15 cellular contexts compared by ENCODE assay signal in the genomic region with DNA sequence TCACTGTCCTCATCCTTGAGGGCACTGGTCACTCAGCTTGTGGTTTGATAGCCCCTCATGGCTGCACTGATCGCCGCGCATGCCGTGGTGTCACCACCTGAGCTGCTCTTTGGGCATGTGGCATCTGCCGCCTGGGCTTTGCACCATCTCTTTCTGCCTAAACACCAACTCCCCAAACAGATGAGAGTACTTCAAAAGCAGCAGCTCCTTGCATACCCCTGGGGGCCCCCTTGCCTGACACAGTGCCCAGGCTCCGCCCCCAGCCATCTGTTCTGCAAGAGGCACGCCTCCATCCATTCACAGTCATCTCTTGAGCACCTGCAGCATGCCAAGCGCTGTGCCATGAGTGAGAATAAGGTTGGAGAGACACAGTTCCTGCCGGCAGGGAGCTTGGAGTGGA.
DNase-seq lines count a peak whose midpoint lies in the region; ATAC-seq, FAIRE-seq and TF ChIP-seq lines count a peak whose summit lies in the region.
"Had no signal": no experiment of that assay in that cellular context is flagged by ENCODE, and none has a peak within 500 bp of the region (broad histone marks: within the 10 kb centered on the region; RNA-seq: fewer than 3 reads in every experiment).

No MANE protein-coding gene starts in this region.

- ATAC-seq in left lung, result no peak
- ATAC-seq: right cardiac atrium had no signal

- no peak for FAIRE-seq in frontal cortex (lab: Jason Lieb, UNC)
- FAIRE-seq: bronchial epithelial cell had no signal

- no peak overlapping the region for H3K27ac ChIP-seq in left lung
- H3K27ac ChIP-seq: PC-9 had no signal

- intact Hi-C loops in left lung (cut with DNase I), result no loop called here

- H3K4me1 ChIP-seq in BE2C (no peaks in the 10 kb centered on the region), left lung (no peaks in the 10 kb centered on the region)

- peaks cover 45% of the 10 kb centered on the region for H3K27me3 ChIP-seq in BE2C
- H3K27me3 ChIP-seq in left lung, result peaks cover 0 to 49% of the 10 kb centered on the region in 2 donors

- DNase-seq in BE2C (peak; percentile 40), DMS 273 (lab: John Stamatoyannopoulos, UW; ENCODE audit: unreplicated experiment) (peak; percentile 82), NCI-H345 (lab: John Stamatoyannopoulos, UW) (peak; percentile 70), left lung (peak; percentile 19 to 41), T-helper 1 cell (no peak), frontal cortex (ENCODE audit: low spot score in 2 of 2) (no peak), amygdala (lab: John Stamatoyannopoulos, UW) (no peak)
- DNase-seq: activated naive CD8-positive, alpha-beta T cell treated with anti-CD3 and anti-CD28 coated beads for 36 hours; effector memory CD4-positive, alpha-beta T cell; H9; NCI-H510A; PC-9; right cardiac atrium; stimulated activated CD4-positive, alpha-beta T cell treated with anti-CD3 and anti-CD28 coated beads, Interleukin-4, amount 100 ng/mL, for 1 hour had no signal

- H3K36me3 ChIP-seq in BE2C (no peaks in the 10 kb centered on the region), left lung (no peaks in the 10 kb centered on the region)

- no peaks in the 10 kb centered on the region for H3K9me3 ChIP-seq in BE2C
- no peaks in the 10 kb centered on the region for H3K9me3 ChIP-seq in left lung

- TF ChIP-seq CTCF in BE2C (IDR thresholded peaks at IDR 0.05; ENCODE audit: low read depth, low read length) (no peak), left lung (IDR thresholded peaks at IDR 0.05) (no peak)

- H3K4me3 ChIP-seq in BE2C (ENCODE audit: low read depth, low read length) (no peak overlapping the region), left lung (no peak overlapping the region)
- H3K4me3 ChIP-seq: PC-9 had no signal

Comparison
In these comparisons a context has a peak if more than half of its experiments do, and no peak if none do; other contexts are left out.
1. DNase-seq: peak in BE2C (single experiment), DMS 273 (single experiment), NCI-H345 (single experiment) and left lung (2 of 2); none in T-helper 1 cell (0 of 5), frontal cortex (0 of 2) and amygdala (0 of 56).